Comparison of ENCODE assay signal across 13 cellular contexts in genomic region chr12:18747960-18748359, GRCh38. TPM values are rescaled to one million over a fixed set of nuclear protein-coding genes. Genes with fewer than 3 reads are reported as not detected.
DNase-seq lines count a peak whose midpoint lies in the region; ATAC-seq and TF ChIP-seq lines count a peak whose summit lies in the region.
"Had no signal": no experiment of that assay in that cellular context is flagged by ENCODE, and none has a peak within 500 bp of the region (broad histone marks: within the 10 kb centered on the region; RNA-seq: fewer than 3 reads in every experiment).

No MANE protein-coding gene starts in this region.

- ATAC-seq in HG02840 (IDR thresholded peaks at IDR 0.05; ENCODE audit: low FRiP score, unreplicated experiment): no peak
- ATAC-seq: HCT116 had no signal

- CTCF ChIA-PET in SK-N-SH (lab: Yijun Ruan, JAX): no interaction called here

- POLR2A ChIA-PET in SK-N-SH (lab: Yijun Ruan, JAX): no interaction called here

- no peak for TF ChIP-seq RAD21 in SK-N-SH (IDR thresholded peaks at IDR 0.05; ENCODE audit: low read length)

- peaks cover 0 to 8% of the 10 kb centered on the region in 2 experiments; a peak in 2 of 4 replicates for H3K4me1 ChIP-seq in SK-N-SH (ENCODE audit: control insufficient read depth in 1 of 2, insufficient read depth in 2 of 2, low read depth in 1 of 2, low read length in 1 of 2)
- H3K4me1 ChIP-seq: breast epithelium, thyroid gland had no signal

- H2AFZ ChIP-seq in SK-N-SH (ENCODE audit: low read depth): no peak overlapping the region; the same call in 1 of the 2 replicates

- no peaks in the 10 kb centered on the region for H3K36me3 ChIP-seq in SK-N-SH (replicated peaks in 1 of 2; ENCODE audit: control insufficient read depth in 1 of 2, insufficient read depth in 2 of 2, low read length in 1 of 2)
- H3K36me3 ChIP-seq: breast epithelium, thyroid gland had no signal

- H3K27me3 ChIP-seq in SK-N-SH (ENCODE audit: insufficient read depth): no peaks in the 10 kb centered on the region
- H3K27me3 ChIP-seq: breast epithelium, thyroid gland had no signal

- H3K4me2 ChIP-seq in SK-N-SH: 0 out of 2 replicates have a peak overlapping the region, but pooled peaks have one; percentile 11

- no peaks in the 10 kb centered on the region for H3K9me2 ChIP-seq in SK-N-SH

- H4K20me1 ChIP-seq in SK-N-SH (ENCODE audit: insufficient read depth): no peaks in the 10 kb centered on the region

- no peak overlapping the region; the same call in 1 of the 2 replicates for H3K9ac ChIP-seq in SK-N-SH

- H3F3A ChIP-seq in SK-N-SH (replicated peaks; ENCODE audit: insufficient read depth): peaks cover 9% of the 10 kb centered on the region

- no peak for TF ChIP-seq CTCF in SK-N-SH (IDR thresholded peaks at IDR 0.05)
- no peak for TF ChIP-seq CTCF in fibroblast of villous mesenchyme (IDR thresholded peaks at IDR 0.05; ENCODE audit: insufficient read depth, low read depth, low read length)

- 33% methylated on average over 1 of the region's 1 CpG for WGBS in SK-N-SH (ENCODE audit: low lambda C conversion rate)

- H3K4me3 ChIP-seq in SK-N-SH (ENCODE audit: low read depth in 2 of 2, low read length in 1 of 2) (no peak overlapping the region), fibroblast of villous mesenchyme (ENCODE audit: low read depth, low read length) (no peak overlapping the region)
- H3K4me3 ChIP-seq: breast epithelium, thyroid gland had no signal

- peak overlapping the region; percentile 60 to 68; a peak in 3 of 4 replicates for H3K27ac ChIP-seq in SK-N-SH (ENCODE audit: low read depth in 2 of 2, low read length in 1 of 2)
- H3K27ac ChIP-seq: breast epithelium, thyroid gland had no signal

- TF ChIP-seq EP300 in SK-N-SH (IDR thresholded peaks at IDR 0.05; ENCODE audit: borderline replicate concordance in 1 of 2, low read depth in 1 of 2, low read length in 1 of 2): no peak; a peak in 2 of 4 replicates

- H3K9me3 ChIP-seq in SK-N-SH: no peaks in the 10 kb centered on the region
- H3K9me3 ChIP-seq: breast epithelium, thyroid gland had no signal

- no peaks in the 10 kb centered on the region for H3K79me2 ChIP-seq in SK-N-SH (ENCODE audit: insufficient read depth)

- DNase-seq in GM04504 (ENCODE audit: low read depth): peak; percentile 88
- no peak for DNase-seq in SK-N-SH
- DNase-seq in fibroblast of villous mesenchyme (ENCODE audit: low read depth): peak; percentile 96
- DNase-seq in renal cortical epithelial cell (ENCODE audit: low read depth): peak; percentile 95
- no peak for DNase-seq in DMS79 treated with DMSO at 0.1 percent for 48 hours (lab: John Stamatoyannopoulos, UW)
- no peak for DNase-seq in NCI-H446 (lab: John Stamatoyannopoulos, UW)
- DNase-seq in putamen (ENCODE audit: low spot score): no peak
- DNase-seq: NCI-H1417; NK-92 treated with Interleukin-12 subunit alpha and Interleukin-12 subunit beta, amount 100 ng/mL, for 24 hours; thyroid gland had no signal

TF ChIP-seq in SK-N-SH, 30 proteins besides CTCF, POLR2A, EP300 and RAD21:
- peak; percentile 69 for TF ChIP-seq PBX3 (IDR thresholded peaks at IDR 0.05)
- peak; percentile 44; the same call in 1 of the 2 replicates for TF ChIP-seq NFIC (IDR thresholded peaks at IDR 0.05; ENCODE audit: borderline replicate concordance)
- TF ChIP-seq, protein P1, sequence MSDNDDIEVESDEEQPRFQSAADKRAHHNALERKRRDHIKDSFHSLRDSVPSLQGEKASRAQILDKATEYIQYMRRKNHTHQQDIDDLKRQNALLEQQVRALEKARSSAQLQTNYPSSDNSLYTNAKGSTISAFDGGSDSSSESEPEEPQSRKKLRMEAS (IDR thresholded peaks at IDR 0.05; ENCODE audit: low read depth): no peak
- peak; percentile 60 for TF ChIP-seq TCF12 (IDR thresholded peaks at IDR 0.05)
- TF ChIP-seq JUND (IDR thresholded peaks at IDR 0.05): peak; percentile 66
- peak; percentile 49; the same call in 1 of the 2 replicates for TF ChIP-seq FOSL2 (IDR thresholded peaks at IDR 0.05; ENCODE audit: borderline replicate concordance, low read depth)
- TF ChIP-seq TEAD4 (IDR thresholded peaks at IDR 0.05; ENCODE audit: borderline replicate concordance, insufficient read depth): peak; percentile 73
- no peak for TF ChIP-seq YY1 (IDR thresholded peaks at IDR 0.05; ENCODE audit: low read depth)
- 0 out of 2 replicates have a peak, but pooled peaks have one; percentile 33 for TF ChIP-seq ZBTB33 (IDR thresholded peaks at IDR 0.05; ENCODE audit: borderline replicate concordance, low read depth)
- no peak for TF ChIP-seq FOXM1 (IDR thresholded peaks at IDR 0.05; ENCODE audit: low read depth)

RNA-seq across cellular contexts. Expression of gene CAPZA3, which starts 10.0 kb away (rescaled TPM):
- polyA plus RNA-seq in SK-N-SH (2012; rRNA removed): not detected in 2 replicates
- not detected in 2 replicates for polyA plus RNA-seq in SK-N-SH (2012; cell fraction: cytosol; rRNA removed)
- not detected in 2 replicates for polyA plus RNA-seq in SK-N-SH (2012; cell fraction: nucleus; rRNA removed)
- not detected in 2 replicates for total RNA-seq in fibroblast of villous mesenchyme
- total RNA-seq in renal cortical epithelial cell: not detected in 2 replicates

RNA-seq across cellular contexts. Expression of gene PLCZ1, which starts 10.1 kb away (rescaled TPM):
- 0.05 and 0.15 TPM in 2 replicates for polyA plus RNA-seq in SK-N-SH (2012; rRNA removed)
- 0.04 and 0.08 TPM in 2 replicates for polyA plus RNA-seq in SK-N-SH (2012; cell fraction: cytosol; rRNA removed)
- 0.38 and 0.98 TPM in 2 replicates for polyA plus RNA-seq in SK-N-SH (2012; cell fraction: nucleus; rRNA removed)
- total RNA-seq in fibroblast of villous mesenchyme: not detected in 2 replicates
- 0.69 TPM in 1 of 2 replicates, not detected in the other for total RNA-seq in renal cortical epithelial cell
- total RNA-seq: breast epithelium, thyroid gland had no signal

Comparison
In these comparisons a context has a peak if more than half of its experiments do, and no peak if none do; other contexts are left out.
1. DNase-seq: peak in GM04504 (single experiment), fibroblast of villous mesenchyme (single experiment) and renal cortical epithelial cell (single experiment); none in SK-N-SH (single experiment), DMS79 treated with DMSO at 0.1 percent for 48 hours (single experiment), NCI-H446 (0 of 2) and putamen (single experiment).